Comparison of ENCODE assay signal across 2 cellular contexts in genomic region chr15:34370643-34371042, GRCh38.
TF ChIP-seq lines count a peak whose summit lies in the region.

No MANE protein-coding gene starts in this region.

TF ChIP-seq in HepG2, 621 proteins besides CTCF, POLR2A, EP300 and RAD21:
- TF ChIP-seq THAP9 (CRISPR knock-in tag; IDR thresholded peaks at IDR 0.05; ENCODE audit: borderline replicate concordance) (no peak), PAX8 (CRISPR knock-in tag; IDR thresholded peaks at IDR 0.05; ENCODE audit: borderline replicate concordance) (no peak), PCBP2 (optimal IDR thresholded peaks at IDR 0.05; ENCODE audit: low read depth, low read length, poor library complexity, severe bottlenecking) (peak; percentile 60), RBM22 (optimal IDR thresholded peaks at IDR 0.05; ENCODE audit: low read length) (no peak)

TF ChIP-seq in WTC11, 78 proteins besides CTCF, POLR2A, EP300 and RAD21:
- TF ChIP-seq ZNF219 (CRISPR knock-in tag; IDR thresholded peaks at IDR 0.05; ENCODE audit: borderline replicate concordance) = no peak
- TF ChIP-seq ERG (CRISPR knock-in tag; IDR thresholded peaks at IDR 0.05) = no peak
- TF ChIP-seq, protein P1, sequence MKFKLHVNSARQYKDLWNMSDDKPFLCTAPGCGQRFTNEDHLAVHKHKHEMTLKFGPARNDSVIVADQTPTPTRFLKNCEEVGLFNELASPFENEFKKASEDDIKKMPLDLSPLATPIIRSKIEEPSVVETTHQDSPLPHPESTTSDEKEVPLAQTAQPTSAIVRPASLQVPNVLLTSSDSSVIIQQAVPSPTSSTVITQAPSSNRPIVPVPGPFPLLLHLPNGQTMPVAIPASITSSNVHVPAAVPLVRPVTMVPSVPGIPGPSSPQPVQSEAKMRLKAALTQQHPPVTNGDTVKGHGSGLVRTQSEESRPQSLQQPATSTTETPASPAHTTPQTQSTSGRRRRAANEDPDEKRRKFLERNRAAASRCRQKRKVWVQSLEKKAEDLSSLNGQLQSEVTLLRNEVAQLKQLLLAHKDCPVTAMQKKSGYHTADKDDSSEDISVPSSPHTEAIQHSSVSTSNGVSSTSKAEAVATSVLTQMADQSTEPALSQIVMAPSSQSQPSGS (CRISPR knock-in tag; IDR thresholded peaks at IDR 0.05; ENCODE audit: borderline replicate concordance, low read depth) = no peak
- TF ChIP-seq ZBTB43 (CRISPR knock-in tag; IDR thresholded peaks at IDR 0.05) = no peak
- no peak for TF ChIP-seq PRRX2 (CRISPR knock-in tag; IDR thresholded peaks at IDR 0.05)
- TF ChIP-seq ZNF512 (CRISPR knock-in tag; IDR thresholded peaks at IDR 0.05; ENCODE audit: borderline replicate concordance) = 0 out of 2 replicates have a peak, but pooled peaks have one; percentile 76
- no peak for TF ChIP-seq ZNF423 (CRISPR knock-in tag; IDR thresholded peaks at IDR 0.05)
- TF ChIP-seq, protein P2, sequence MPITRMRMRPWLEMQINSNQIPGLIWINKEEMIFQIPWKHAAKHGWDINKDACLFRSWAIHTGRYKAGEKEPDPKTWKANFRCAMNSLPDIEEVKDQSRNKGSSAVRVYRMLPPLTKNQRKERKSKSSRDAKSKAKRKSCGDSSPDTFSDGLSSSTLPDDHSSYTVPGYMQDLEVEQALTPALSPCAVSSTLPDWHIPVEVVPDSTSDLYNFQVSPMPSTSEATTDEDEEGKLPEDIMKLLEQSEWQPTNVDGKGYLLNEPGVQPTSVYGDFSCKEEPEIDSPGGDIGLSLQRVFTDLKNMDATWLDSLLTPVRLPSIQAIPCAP (CRISPR knock-in tag; IDR thresholded peaks at IDR 0.05) = no peak
- TF ChIP-seq, protein P3, sequence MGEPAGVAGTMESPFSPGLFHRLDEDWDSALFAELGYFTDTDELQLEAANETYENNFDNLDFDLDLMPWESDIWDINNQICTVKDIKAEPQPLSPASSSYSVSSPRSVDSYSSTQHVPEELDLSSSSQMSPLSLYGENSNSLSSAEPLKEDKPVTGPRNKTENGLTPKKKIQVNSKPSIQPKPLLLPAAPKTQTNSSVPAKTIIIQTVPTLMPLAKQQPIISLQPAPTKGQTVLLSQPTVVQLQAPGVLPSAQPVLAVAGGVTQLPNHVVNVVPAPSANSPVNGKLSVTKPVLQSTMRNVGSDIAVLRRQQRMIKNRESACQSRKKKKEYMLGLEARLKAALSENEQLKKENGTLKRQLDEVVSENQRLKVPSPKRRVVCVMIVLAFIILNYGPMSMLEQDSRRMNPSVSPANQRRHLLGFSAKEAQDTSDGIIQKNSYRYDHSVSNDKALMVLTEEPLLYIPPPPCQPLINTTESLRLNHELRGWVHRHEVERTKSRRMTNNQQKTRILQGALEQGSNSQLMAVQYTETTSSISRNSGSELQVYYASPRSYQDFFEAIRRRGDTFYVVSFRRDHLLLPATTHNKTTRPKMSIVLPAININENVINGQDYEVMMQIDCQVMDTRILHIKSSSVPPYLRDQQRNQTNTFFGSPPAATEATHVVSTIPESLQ (CRISPR knock-in tag; IDR thresholded peaks at IDR 0.05) = no peak
